ENCODE assay signal across 12 cellular contexts in the genomic region with DNA sequence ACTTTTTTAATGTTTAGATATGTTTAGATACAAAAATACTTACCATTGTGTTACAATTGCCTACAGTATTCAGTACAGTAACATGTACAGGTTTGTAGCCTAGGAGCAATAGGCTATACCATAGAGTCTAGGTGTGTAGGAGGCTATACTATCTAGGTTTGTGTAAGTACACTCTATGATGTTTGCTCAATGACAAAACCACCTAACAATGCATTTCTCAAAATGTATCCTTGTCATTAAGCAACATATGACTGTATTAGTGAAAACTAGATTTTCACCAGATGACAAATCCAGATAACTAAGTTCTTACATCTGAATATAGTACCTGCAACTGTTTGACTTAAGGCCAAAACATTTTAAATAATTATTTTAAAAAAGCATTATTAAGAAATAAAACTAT. TPM values are rescaled to one million over a fixed set of nuclear protein-coding genes. Genes with fewer than 3 reads are reported as not detected.
"Had no signal": no experiment of that assay in that cellular context is flagged by ENCODE, and none has a peak within 500 bp of the region (broad histone marks: within the 10 kb centered on the region; RNA-seq: fewer than 3 reads in every experiment).

No MANE protein-coding gene starts in this region.

RNA-seq across cellular contexts. Expression of a gene that starts 19.7 kb away (rescaled TPM):
- total RNA-seq: activated CD4-positive, alpha-beta memory T cell treated with anti-CD3 and anti-CD28 coated beads, Interleukin-2, amount 10 ng/mL, durations not matched to agents 7 days and 5 days; activated CD4-positive, alpha-beta T cell treated with anti-CD3 and anti-CD28 coated beads for 36 hours; activated CD4-positive, alpha-beta T cell treated with anti-CD3 and anti-CD28 coated beads, Interleukin-2, amount 10 ng/mL, durations not matched to agents 7 days and 5 days; activated CD8-positive, alpha-beta memory T cell treated with anti-CD3 and anti-CD28 coated beads, Interleukin-2, amount 10 ng/mL, durations not matched to agents 7 days and 5 days; activated CD8-positive, alpha-beta T cell treated with anti-CD3 and anti-CD28 coated beads, Interleukin-2, amount 10 ng/mL, durations not matched to agents 7 days and 5 days; activated naive CD8-positive, alpha-beta T cell treated with anti-CD3 and anti-CD28 coated beads, Interleukin-2, amount 10 ng/mL, durations not matched to agents 7 days and 5 days; activated T-helper 2 cell treated with anti-CD3 and anti-CD28 coated beads, Interferon-gamma antibody, Interleukin-2, Interleukin-4, amounts not matched to agents 10 μg/mL and 5 μg/mL and 100 μg/mL, durations not matched to agents 14 hours and 24 hours and 36 hours; ascending aorta; cardiac septum; T-helper 17 cell; T-helper 2 cell treated with Interferon-gamma antibody and Interleukin-4, amounts not matched to agents 100 ng/mL and 5 ng/mL, for 36 hours; WTC11 had no signal

RNA-seq across cellular contexts. Expression of a gene that starts 49.4 kb away (rescaled TPM):
- total RNA-seq: activated CD4-positive, alpha-beta memory T cell treated with anti-CD3 and anti-CD28 coated beads, Interleukin-2, amount 10 ng/mL, durations not matched to agents 7 days and 5 days; activated CD4-positive, alpha-beta T cell treated with anti-CD3 and anti-CD28 coated beads for 36 hours; activated CD4-positive, alpha-beta T cell treated with anti-CD3 and anti-CD28 coated beads, Interleukin-2, amount 10 ng/mL, durations not matched to agents 7 days and 5 days; activated CD8-positive, alpha-beta memory T cell treated with anti-CD3 and anti-CD28 coated beads, Interleukin-2, amount 10 ng/mL, durations not matched to agents 7 days and 5 days; activated CD8-positive, alpha-beta T cell treated with anti-CD3 and anti-CD28 coated beads, Interleukin-2, amount 10 ng/mL, durations not matched to agents 7 days and 5 days; activated naive CD8-positive, alpha-beta T cell treated with anti-CD3 and anti-CD28 coated beads, Interleukin-2, amount 10 ng/mL, durations not matched to agents 7 days and 5 days; ascending aorta; T-helper 2 cell treated with Interferon-gamma antibody and Interleukin-4, amounts not matched to agents 100 ng/mL and 5 ng/mL, for 36 hours; WTC11 had no signal
